1 cellular context compared by ENCODE assay signal in genomic region chr4:141220655-141221605, GRCh38.
TF ChIP-seq lines count a peak whose summit lies in the region.

ZNF330 (plus strand) TSS chr4:141220895; CDS start chr4:141222372, 1,477 bp downstream.

TF ChIP-seq in HEK293, 187 proteins besides CTCF, POLR2A, EP300 and RAD21 (continued from another document and continues in another):
- TF ChIP-seq ZNF280D (tag by site-specific recombination; IDR thresholded peaks at IDR 0.05) (no peak), ZNF560 (tag by site-specific recombination; IDR thresholded peaks at IDR 0.05; ENCODE audit: borderline replicate concordance) (no peak), ZNF654 (tag by site-specific recombination; IDR thresholded peaks at IDR 0.05; ENCODE audit: low read depth) (no peak), WT1 (tag by site-specific recombination; IDR thresholded peaks at IDR 0.05) (no peak), KLF10 (tag by site-specific recombination; IDR thresholded peaks at IDR 0.05) (peak; percentile 77), SETDB1 (IDR thresholded peaks at IDR 0.05; ENCODE audit: insufficient read length, low read length) (no peak), HOXA7 (CRISPR knock-in tag; IDR thresholded peaks at IDR 0.05; ENCODE audit: borderline replicate concordance) (no peak), ZNF362 (tag by site-specific recombination; IDR thresholded peaks at IDR 0.05) (no peak), KLF9 (tag by site-specific recombination; IDR thresholded peaks at IDR 0.05; ENCODE audit: low read depth) (peak; percentile 94), ZNF660 (tag by site-specific recombination; IDR thresholded peaks at IDR 0.05) (no peak), ZEB2 (tag by site-specific recombination; IDR thresholded peaks at IDR 0.05) (no peak), ZNF558 (tag by site-specific recombination; IDR thresholded peaks at IDR 0.05) (0 out of 2 replicates have a peak, but pooled peaks have one; percentile 12), ZFP41 (tag by site-specific recombination; IDR thresholded peaks at IDR 0.05; ENCODE audit: borderline replicate concordance) (no peak), ZNF521 (tag by site-specific recombination; IDR thresholded peaks at IDR 0.05) (no peak), ZNF843 (tag by site-specific recombination; IDR thresholded peaks at IDR 0.05) (no peak), ZNF621 (tag by site-specific recombination; IDR thresholded peaks at IDR 0.05) (no peak), ZNF223 (tag by site-specific recombination; IDR thresholded peaks at IDR 0.05) (no peak), ZNF157 (tag by site-specific recombination; IDR thresholded peaks at IDR 0.05) (no peak), ZFHX2 (tag by site-specific recombination; conservative IDR thresholded peaks at IDR 0.05) (peak; percentile 89), ZNF416 (tag by site-specific recombination; IDR thresholded peaks at IDR 0.05) (no peak), ZBTB48 (tag by site-specific recombination; IDR thresholded peaks at IDR 0.05) (peak; percentile 37; the same call in 1 of the 2 replicates), ZNF707 (tag by site-specific recombination; IDR thresholded peaks at IDR 0.05) (no peak), AEBP2 (tag by site-specific recombination; IDR thresholded peaks at IDR 0.05; ENCODE audit: borderline replicate concordance) (no peak), KLF17 (tag by site-specific recombination; IDR thresholded peaks at IDR 0.05) (peak; percentile 38; the same call in 1 of the 2 replicates), ZNF76 (tag by site-specific recombination; IDR thresholded peaks at IDR 0.05; ENCODE audit: borderline replicate concordance, low read depth) (no peak), ZNF670 (tag by site-specific recombination; IDR thresholded peaks at IDR 0.05; ENCODE audit: low read depth) (no peak), PRDM1 (tag by site-specific recombination; IDR thresholded peaks at IDR 0.05) (peak; percentile 95), ZNF184 (tag by site-specific recombination; IDR thresholded peaks at IDR 0.05) (no peak), ZFP37 (tag by site-specific recombination; IDR thresholded peaks at IDR 0.05) (no peak), ZIC2 (tag by site-specific recombination; IDR thresholded peaks at IDR 0.05) (peak; percentile 51), ZNF610 (tag by site-specific recombination; IDR thresholded peaks at IDR 0.05; ENCODE audit: borderline replicate concordance) (no peak), SCRT2 (tag by site-specific recombination; IDR thresholded peaks at IDR 0.05) (no peak), ZNF768 (tag by site-specific recombination; IDR thresholded peaks at IDR 0.05) (no peak), HOXC10 (CRISPR knock-in tag; IDR thresholded peaks at IDR 0.05) (no peak), ZNF561 (tag by site-specific recombination; IDR thresholded peaks at IDR 0.05; ENCODE audit: borderline replicate concordance) (no peak), ZNF548 (tag by site-specific recombination; IDR thresholded peaks at IDR 0.05) (no peak), ZNF785 (tag by site-specific recombination; IDR thresholded peaks at IDR 0.05) (no peak), GLI2 (tag by site-specific recombination; IDR thresholded peaks at IDR 0.05; ENCODE audit: borderline replicate concordance, low read depth) (no peak), ZNF600 (tag by site-specific recombination; IDR thresholded peaks at IDR 0.05) (peak; percentile 63)
- TF ChIP-seq, protein P1, sequence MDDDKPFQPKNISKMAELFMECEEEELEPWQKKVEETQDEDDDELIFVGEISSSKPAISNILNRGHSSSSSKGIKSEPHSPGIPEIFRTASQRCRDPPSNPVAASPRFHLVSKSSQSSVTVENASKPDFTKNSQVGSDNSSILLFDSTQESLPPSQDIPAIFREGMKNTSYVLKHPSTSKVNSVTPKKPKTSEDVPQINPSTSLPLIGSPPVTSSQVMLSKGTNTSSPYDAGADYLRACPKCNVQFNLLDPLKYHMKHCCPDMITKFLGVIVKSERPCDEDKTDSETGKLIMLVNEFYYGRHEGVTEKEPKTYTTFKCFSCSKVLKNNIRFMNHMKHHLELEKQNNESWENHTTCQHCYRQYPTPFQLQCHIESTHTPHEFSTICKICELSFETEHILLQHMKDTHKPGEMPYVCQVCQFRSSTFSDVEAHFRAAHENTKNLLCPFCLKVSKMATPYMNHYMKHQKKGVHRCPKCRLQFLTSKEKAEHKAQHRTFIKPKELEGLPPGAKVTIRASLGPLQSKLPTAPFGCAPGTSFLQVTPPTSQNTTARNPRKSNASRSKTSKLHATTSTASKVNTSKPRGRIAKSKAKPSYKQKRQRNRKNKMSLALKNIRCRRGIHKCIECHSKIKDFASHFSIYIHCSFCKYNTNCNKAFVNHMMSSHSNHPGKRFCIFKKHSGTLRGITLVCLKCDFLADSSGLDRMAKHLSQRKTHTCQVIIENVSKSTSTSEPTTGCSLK (tag by site-specific recombination; IDR thresholded peaks at IDR 0.05): no peak
- TF ChIP-seq, protein P2, sequence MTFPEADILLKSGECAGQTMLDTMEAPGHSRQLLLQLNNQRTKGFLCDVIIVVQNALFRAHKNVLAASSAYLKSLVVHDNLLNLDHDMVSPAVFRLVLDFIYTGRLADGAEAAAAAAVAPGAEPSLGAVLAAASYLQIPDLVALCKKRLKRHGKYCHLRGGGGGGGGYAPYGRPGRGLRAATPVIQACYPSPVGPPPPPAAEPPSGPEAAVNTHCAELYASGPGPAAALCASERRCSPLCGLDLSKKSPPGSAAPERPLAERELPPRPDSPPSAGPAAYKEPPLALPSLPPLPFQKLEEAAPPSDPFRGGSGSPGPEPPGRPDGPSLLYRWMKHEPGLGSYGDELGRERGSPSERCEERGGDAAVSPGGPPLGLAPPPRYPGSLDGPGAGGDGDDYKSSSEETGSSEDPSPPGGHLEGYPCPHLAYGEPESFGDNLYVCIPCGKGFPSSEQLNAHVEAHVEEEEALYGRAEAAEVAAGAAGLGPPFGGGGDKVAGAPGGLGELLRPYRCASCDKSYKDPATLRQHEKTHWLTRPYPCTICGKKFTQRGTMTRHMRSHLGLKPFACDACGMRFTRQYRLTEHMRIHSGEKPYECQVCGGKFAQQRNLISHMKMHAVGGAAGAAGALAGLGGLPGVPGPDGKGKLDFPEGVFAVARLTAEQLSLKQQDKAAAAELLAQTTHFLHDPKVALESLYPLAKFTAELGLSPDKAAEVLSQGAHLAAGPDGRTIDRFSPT (tag by site-specific recombination; IDR thresholded peaks at IDR 0.05): no peak
- TF ChIP-seq, protein P3, sequence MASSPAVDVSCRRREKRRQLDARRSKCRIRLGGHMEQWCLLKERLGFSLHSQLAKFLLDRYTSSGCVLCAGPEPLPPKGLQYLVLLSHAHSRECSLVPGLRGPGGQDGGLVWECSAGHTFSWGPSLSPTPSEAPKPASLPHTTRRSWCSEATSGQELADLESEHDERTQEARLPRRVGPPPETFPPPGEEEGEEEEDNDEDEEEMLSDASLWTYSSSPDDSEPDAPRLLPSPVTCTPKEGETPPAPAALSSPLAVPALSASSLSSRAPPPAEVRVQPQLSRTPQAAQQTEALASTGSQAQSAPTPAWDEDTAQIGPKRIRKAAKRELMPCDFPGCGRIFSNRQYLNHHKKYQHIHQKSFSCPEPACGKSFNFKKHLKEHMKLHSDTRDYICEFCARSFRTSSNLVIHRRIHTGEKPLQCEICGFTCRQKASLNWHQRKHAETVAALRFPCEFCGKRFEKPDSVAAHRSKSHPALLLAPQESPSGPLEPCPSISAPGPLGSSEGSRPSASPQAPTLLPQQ (tag by site-specific recombination; IDR thresholded peaks at IDR 0.05): peak; percentile 48; the same call in 1 of the 2 replicates
- TF ChIP-seq, protein P4, sequence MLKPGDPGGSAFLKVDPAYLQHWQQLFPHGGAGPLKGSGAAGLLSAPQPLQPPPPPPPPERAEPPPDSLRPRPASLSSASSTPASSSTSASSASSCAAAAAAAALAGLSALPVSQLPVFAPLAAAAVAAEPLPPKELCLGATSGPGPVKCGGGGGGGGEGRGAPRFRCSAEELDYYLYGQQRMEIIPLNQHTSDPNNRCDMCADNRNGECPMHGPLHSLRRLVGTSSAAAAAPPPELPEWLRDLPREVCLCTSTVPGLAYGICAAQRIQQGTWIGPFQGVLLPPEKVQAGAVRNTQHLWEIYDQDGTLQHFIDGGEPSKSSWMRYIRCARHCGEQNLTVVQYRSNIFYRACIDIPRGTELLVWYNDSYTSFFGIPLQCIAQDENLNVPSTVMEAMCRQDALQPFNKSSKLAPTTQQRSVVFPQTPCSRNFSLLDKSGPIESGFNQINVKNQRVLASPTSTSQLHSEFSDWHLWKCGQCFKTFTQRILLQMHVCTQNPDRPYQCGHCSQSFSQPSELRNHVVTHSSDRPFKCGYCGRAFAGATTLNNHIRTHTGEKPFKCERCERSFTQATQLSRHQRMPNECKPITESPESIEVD (tag by site-specific recombination; IDR thresholded peaks at IDR 0.05): no peak
